In the genomic region with DNA sequence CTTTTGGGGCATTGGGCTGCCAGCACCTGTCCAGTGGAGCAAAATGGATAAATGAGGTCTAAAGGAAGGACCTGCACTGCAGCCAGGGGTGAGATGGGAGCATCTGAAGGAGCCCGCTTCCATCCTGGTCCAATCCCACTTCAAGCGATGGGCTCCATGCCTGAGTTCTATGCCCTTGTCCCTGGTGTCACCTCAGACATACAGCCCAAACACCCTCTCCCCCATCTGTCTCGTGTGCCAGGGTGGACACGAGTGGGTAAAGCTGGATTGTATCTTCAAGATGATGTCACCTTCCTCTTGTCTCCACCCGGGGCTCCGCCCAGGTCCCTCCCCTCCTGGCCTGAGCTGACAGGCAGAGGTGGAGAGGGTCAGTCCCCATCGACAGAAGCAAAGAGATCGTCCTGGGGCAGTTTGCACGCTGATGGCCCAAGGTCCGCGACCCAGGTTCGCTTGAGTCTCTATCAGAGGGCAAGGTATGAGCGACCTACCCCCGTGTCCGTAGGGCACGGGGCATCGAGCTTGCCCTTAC, we compare ENCODE assay signal across 8 cellular contexts. TPM values are rescaled to one million over a fixed set of nuclear protein-coding genes. Genes with fewer than 3 reads are reported as not detected.
DNase-seq lines count a peak whose midpoint lies in the region; ATAC-seq, FAIRE-seq and TF ChIP-seq lines count a peak whose summit lies in the region.

No MANE protein-coding gene starts in this region.

- H3K4me3 ChIP-seq in A549 (peak overlapping the region; percentile 76), SU-DHL-6 (ENCODE audit: insufficient read depth, low read length, poor library complexity, severe bottlenecking) (peak overlapping the region; percentile 65), cardiac fibroblast (replicated peaks in 1 of 2; ENCODE audit: low read depth in 2 of 2, low read length in 2 of 2) (peak overlapping the region; percentile 84 to 96), kidney (ENCODE audit: low read length in 2 of 2) (peak overlapping the region; percentile 62 to 78)

- ATAC-seq in A549 (peak; percentile 20 to 44), HG03025 (IDR thresholded peaks at IDR 0.05; ENCODE audit: low FRiP score, unreplicated experiment) (peak; percentile 1)

- no peaks in the 10 kb centered on the region for H3K79me2 ChIP-seq in SU-DHL-6 (ENCODE audit: insufficient read depth, low read length)

- H2AFZ ChIP-seq in SU-DHL-6 (ENCODE audit: low read depth, low read length, severe bottlenecking) = peak overlapping the region; percentile 62

- POLR2A ChIA-PET in A549 (lab: Yijun Ruan, JAX) = interaction anchor here (0.6 to 2.6 kb wide), 4 partner anchors 12 to 168 kb away, joined by 5 to 22 read pairs (median 8); a partner anchor contains a TSS

- intact Hi-C loops in kidney (cut with DNase I) = loop anchor here (10.0 kb wide), 1 partner anchor 167 kb away; no protein-coding TSS in a partner anchor

- TF ChIP-seq CTCF in A549 (IDR thresholded peaks at IDR 0.05) = no peak
- no peak for TF ChIP-seq CTCF in GM13976 (IDR thresholded peaks at IDR 0.05; ENCODE audit: borderline replicate concordance, control extremely low read depth, extremely low read depth, insufficient read depth, missing control alignments)
- TF ChIP-seq CTCF in SU-DHL-6 (IDR thresholded peaks at IDR 0.05; ENCODE audit: insufficient read depth, low read length, poor library complexity, severe bottlenecking) = no peak
- TF ChIP-seq CTCF in cardiac fibroblast (IDR thresholded peaks at IDR 0.05; ENCODE audit: low read depth, low read length) = no peak
- no peak for TF ChIP-seq CTCF in kidney (IDR thresholded peaks at IDR 0.05; ENCODE audit: borderline replicate concordance, extremely low read depth, insufficient read depth)

- H3K9me3 ChIP-seq in A549 (no peaks in the 10 kb centered on the region), SU-DHL-6 (ENCODE audit: insufficient read depth, low read length) (no peaks in the 10 kb centered on the region), kidney (ENCODE audit: control insufficient read depth in 1 of 2, low read length in 2 of 2) (no peaks in the 10 kb centered on the region)

- peaks cover 47% of the 10 kb centered on the region for H3K4me1 ChIP-seq in A549
- peaks cover 0 to 10% of the 10 kb centered on the region in 2 donors for H3K4me1 ChIP-seq in kidney (ENCODE audit: control insufficient read depth in 1 of 2, insufficient read depth in 1 of 2, low read depth in 1 of 2, low read length in 2 of 2)

- H3K9ac ChIP-seq in SU-DHL-6 (ENCODE audit: low read length) = peak overlapping the region; percentile 80
- H3K9ac ChIP-seq in kidney (ENCODE audit: low read length in 2 of 2) = peak overlapping the region; percentile 81 to 90

- peak overlapping the region; percentile 71 for H3K4me2 ChIP-seq in A549
- H3K4me2 ChIP-seq in SU-DHL-6 (ENCODE audit: low read depth, low read length, poor library complexity, severe bottlenecking) = peak overlapping the region; percentile 54

- CTCF ChIA-PET in A549 (lab: Yijun Ruan, JAX) = interaction anchor here (0.9 to 5.0 kb wide), 11 partner anchors 8 to 564 kb away, joined by 3 to 37 read pairs (median 3); a partner anchor contains a TSS

- peaks cover 44% of the 10 kb centered on the region for H3F3A ChIP-seq in SU-DHL-6 (ENCODE audit: insufficient read depth)

- no peak for TF ChIP-seq EP300 in A549 (IDR thresholded peaks at IDR 0.05)

- H3K36me3 ChIP-seq in SU-DHL-6 (ENCODE audit: low read length) (no peaks in the 10 kb centered on the region), kidney (ENCODE audit: control insufficient read depth in 1 of 2, insufficient read depth in 2 of 2, low read length in 2 of 2) (no peaks in the 10 kb centered on the region)

- no peak for FAIRE-seq in A549 (lab: Jason Lieb, UNC)
- FAIRE-seq in kidney (lab: Jason Lieb, UNC) = no peak

- H3K27ac ChIP-seq in A549 (peak overlapping the region; percentile 86 to 93), SU-DHL-6 (ENCODE audit: low read depth, low read length) (peak overlapping the region; percentile 71), kidney (ENCODE audit: low read depth in 2 of 2, low read length in 2 of 2) (peak overlapping the region; percentile 83 to 91)

- H3K9me2 ChIP-seq in SU-DHL-6 (replicated peaks; ENCODE audit: insufficient read depth, low read length) = no peaks in the 10 kb centered on the region

- no peaks in the 10 kb centered on the region for H3K27me3 ChIP-seq in SU-DHL-6 (ENCODE audit: low read length)

- TF ChIP-seq POLR2A in A549 (IDR thresholded peaks at IDR 0.05; ENCODE audit: low read length) = no peak

- no peaks in the 10 kb centered on the region for H4K20me1 ChIP-seq in SU-DHL-6 (ENCODE audit: low read depth, low read length)

- in situ Hi-C loops in GM13976 (cut with MboI; ENCODE audit: low sequenced_read_pairs, unreplicated experiment) = loop anchor here (10.0 kb wide), 2 partner anchors 53 to 167 kb away; no protein-coding TSS in a partner anchor

- no peak for TF ChIP-seq RAD21 in A549 (conservative IDR thresholded peaks at IDR 0.05 in 1 of 2, IDR thresholded peaks at IDR 0.05 in 1 of 2)

- WGBS in A549 (ENCODE audit: missing lambda C conversion rate) = 10% methylated on average over 16 of the region's 17 CpGs

- DNase-seq in A549 (ENCODE audit: low read depth in 1 of 2, low spot score in 1 of 2) (peak in 1 of 2 experiments; percentile 43), GM13976 (ENCODE audit: low spot score) (peak; percentile 71), cardiac fibroblast (ENCODE audit: low read depth in 2 of 2) (peak in 1 of 2 donors; percentile 53), kidney (peak; percentile 90), inferior parietal cortex (ENCODE audit: extremely low spot score) (no peak)
- peak; percentile 46 for DNase-seq in stimulated activated CD4-positive, alpha-beta T cell treated with anti-CD3 and anti-CD28 coated beads, Interleukin-4, amount 100 ng/mL, for 24 hours

TF ChIP-seq in A549, 52 proteins besides CTCF, POLR2A, EP300 and RAD21:
- TF ChIP-seq JUNB (IDR thresholded peaks at IDR 0.05) (no peak), PHF8 (IDR thresholded peaks at IDR 0.05; ENCODE audit: borderline replicate concordance, low read depth) (no peak), RCOR1 (IDR thresholded peaks at IDR 0.05; ENCODE audit: low read depth, low read length) (no peak), BHLHE40 (IDR thresholded peaks at IDR 0.05; ENCODE audit: low read depth, low read length) (no peak), CHD4 (IDR thresholded peaks at IDR 0.05; ENCODE audit: borderline replicate concordance) (no peak), TFCP2L1 (CRISPR knock-in tag; IDR thresholded peaks at IDR 0.05) (no peak), NFE2L2 (conservative IDR thresholded peaks at IDR 0.05; ENCODE audit: low read length) (no peak), MYC (IDR thresholded peaks at IDR 0.05; ENCODE audit: borderline replicate concordance, low read length) (no peak)

RNA-seq across cellular contexts. Expression of a gene that starts 0.5 kb away (rescaled TPM):
- 8.1 and 11.0 TPM in 2 replicates for polyA plus RNA-seq in A549 (2011; rRNA removed)
- polyA plus RNA-seq in A549 (2012; cell fraction: cytosol; rRNA removed) = 22.5 and 26.3 TPM in 2 replicates
- polyA plus RNA-seq in A549 (2012; cell fraction: nucleus; rRNA removed) = 24.9 and 27.1 TPM in 2 replicates
- polyA plus RNA-seq in A549 (2017; fragmentation: RNase III; extraction: RNeasy Plus Mini Kit Qiagen cat#74134 plus additional on column Dnase treatment) = 13.2 to 15.4 TPM (median 15.0 TPM) in 3 replicates
- polyA minus RNA-seq in A549 (2011; rRNA and poly(A)+ RNA removed) = 8.6 and 11.5 TPM in 2 replicates
- 22.6 TPM for total RNA-seq in kidney
- polyA plus RNA-seq in kidney (ENCODE audit: insufficient read depth, low read depth, low replicate concordance) = 53.5 TPM

RNA-seq across cellular contexts. Expression of a gene that starts 11.6 kb away (rescaled TPM):
- polyA plus RNA-seq in A549 (2011; rRNA removed) (119 and 127 TPM in 2 replicates), A549 (2017; fragmentation: RNase III; extraction: RNeasy Plus Mini Kit Qiagen cat#74134 plus additional on column Dnase treatment) (241 to 280 TPM (median 249 TPM) in 3 replicates), kidney (ENCODE audit: insufficient read depth, low read depth, low replicate concordance) (27.1 TPM)
- 344 and 469 TPM in 2 replicates for polyA plus RNA-seq in A549 (2012; cell fraction: cytosol; rRNA removed)
- polyA plus RNA-seq in A549 (2012; cell fraction: nucleus; rRNA removed) = 259 and 338 TPM in 2 replicates
- polyA minus RNA-seq in A549 (2011; rRNA and poly(A)+ RNA removed) = 88.2 and 109 TPM in 2 replicates
- total RNA-seq in kidney = 46.5 TPM
